6 cellular contexts compared by ENCODE assay signal in genomic region chr12:62009445-62009844, GRCh38.
"Had no signal": no experiment of that assay in that cellular context is flagged by ENCODE, and none has a peak within 500 bp of the region (broad histone marks: within the 10 kb centered on the region; RNA-seq: fewer than 3 reads in every experiment).

No MANE protein-coding gene starts in this region.

- H3K9ac ChIP-seq: KMS-11 had no signal

- H3K27ac ChIP-seq: HL-60, KMS-11 had no signal

- DNase-seq: IMR-90, KBM-7, KG1 had no signal

- FAIRE-seq: HTR-8/SVneo had no signal

- H3K4me2 ChIP-seq: KMS-11 had no signal
